21 cellular contexts compared by ENCODE assay signal in the genomic region with DNA sequence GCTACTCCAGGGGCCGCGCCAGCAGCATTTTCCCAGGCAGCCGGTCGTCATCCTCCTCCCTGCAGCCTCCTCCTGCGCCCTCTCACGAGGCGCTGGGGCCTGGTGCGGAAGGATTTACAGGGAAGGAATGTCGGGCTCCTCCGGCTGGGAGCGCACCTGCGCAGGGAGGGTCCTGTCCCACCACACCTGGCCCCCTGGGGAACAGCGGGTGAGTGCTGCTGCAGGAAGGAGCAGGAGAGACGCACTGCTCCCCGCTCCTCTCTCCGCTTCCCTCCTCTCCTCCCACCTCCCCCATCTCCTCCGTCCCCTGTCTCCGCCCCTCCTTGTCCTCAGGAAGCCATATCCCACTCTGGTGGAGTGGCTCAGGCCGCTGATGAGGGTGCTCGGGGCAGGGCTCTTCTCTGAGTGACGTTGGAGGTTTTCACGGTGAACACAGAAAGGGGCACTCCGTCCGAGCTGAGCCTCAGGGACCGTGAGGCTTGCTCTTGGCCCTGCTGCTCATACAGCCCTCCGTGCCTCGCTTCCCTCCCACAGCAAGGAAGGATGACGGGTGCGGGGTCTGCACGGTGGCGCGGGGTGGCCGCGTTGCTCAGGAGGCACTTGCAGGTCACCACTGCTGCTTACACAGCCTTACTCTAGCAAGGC. TPM values are rescaled to one million over a fixed set of nuclear protein-coding genes. Genes with fewer than 3 reads are reported as not detected.
DNase-seq lines count a peak whose midpoint lies in the region; TF ChIP-seq lines count a peak whose summit lies in the region.
"Had no signal": no experiment of that assay in that cellular context is flagged by ENCODE, and none has a peak within 500 bp of the region (broad histone marks: within the 10 kb centered on the region; RNA-seq: fewer than 3 reads in every experiment).

No MANE protein-coding gene starts in this region.

- H3K4me3 ChIP-seq in ACC112 (ENCODE audit: low read depth, low read length): 0 out of 2 replicates have a peak overlapping the region, but pooled peaks have one; percentile 24
- peak overlapping the region; percentile 57 for H3K4me3 ChIP-seq in HUES6 (ENCODE audit: low read depth, low read length)
- no peak overlapping the region for H3K4me3 ChIP-seq in hepatocyte
- H3K4me3 ChIP-seq in mesodermal cell (ENCODE audit: extremely low read depth, insufficient read depth, low read length, poor library complexity, severe bottlenecking): peak overlapping the region; percentile 16
- no peak overlapping the region for H3K4me3 ChIP-seq in coronary artery
- H3K4me3 ChIP-seq: BLaER1, psoas muscle had no signal

- no peaks in the 10 kb centered on the region for H3K9me2 ChIP-seq in hepatocyte (replicated peaks; ENCODE audit: insufficient read depth)

- H4K20me1 ChIP-seq in hepatocyte (ENCODE audit: insufficient read depth, poor library complexity, severe bottlenecking): no peaks in the 10 kb centered on the region
- H4K20me1 ChIP-seq: BLaER1 had no signal

- WGBS in hepatocyte (ENCODE audit: low lambda C conversion rate, missing lambda C conversion rate): 13% methylated on average over 26 of the region's 34 CpGs
- WGBS in mesodermal cell (ENCODE audit: insufficient coverage in 2 of 2), 2 experiments: 14 to 15% methylated on average over 20 to 25 of the region's 34 CpGs

- H3K27ac ChIP-seq in ACC112 (ENCODE audit: low read depth, low read length) (no peak overlapping the region), HUES6 (ENCODE audit: low read depth, low read length) (no peak overlapping the region), hepatocyte (no peak overlapping the region), mesodermal cell (ENCODE audit: low read depth, low read length, severe bottlenecking) (no peak overlapping the region), coronary artery (no peak overlapping the region)
- H3K27ac ChIP-seq: BLaER1, KMS-11, neutrophil, psoas muscle, VCaP had no signal

- DNase-seq in hepatocyte (ENCODE audit: low spot score): no peak
- DNase-seq in coronary artery (ENCODE audit: low spot score): no peak
- no peak for DNase-seq in stimulated activated CD4-positive, alpha-beta T cell treated with anti-CD3 and anti-CD28 coated beads, Interleukin-4, amount 100 ng/mL, for 24 hours
- DNase-seq in SIG-M5 treated with dmso at 0.1 percent for 504 hours (lab: John Stamatoyannopoulos, UW; ENCODE audit: unreplicated experiment): no peak
- DNase-seq in inferior parietal cortex (ENCODE audit: extremely low spot score): no peak
- DNase-seq: activated CD8-positive, alpha-beta memory T cell treated with anti-CD3 and anti-CD28 coated beads, Interleukin-2, amount 50 U/mL, for 4 hours; GOT3; NCI-H748 treated with DMSO at 0.1 percent for 48 hours had no signal

- H3K79me2 ChIP-seq in ACC112 (ENCODE audit: control insufficient read depth, insufficient read depth, low read length, unreplicated experiment) (no peaks in the 10 kb centered on the region), hepatocyte (no peaks in the 10 kb centered on the region)

- TF ChIP-seq CTCF in hepatocyte (IDR thresholded peaks at IDR 0.05; ENCODE audit: poor library complexity): no peak
- TF ChIP-seq CTCF in coronary artery (IDR thresholded peaks at IDR 0.05): no peak

- peaks cover 94% of the 10 kb centered on the region for H3K27me3 ChIP-seq in ACC112 (ENCODE audit: insufficient read depth, low read length)
- H3K27me3 ChIP-seq in HUES6 (ENCODE audit: control insufficient read depth, insufficient read depth, low read length): peaks cover 92% of the 10 kb centered on the region
- peaks cover 59% of the 10 kb centered on the region for H3K27me3 ChIP-seq in hepatocyte

- H3K4me2 ChIP-seq in hepatocyte: peak overlapping the region; percentile 77
- H3K4me2 ChIP-seq: BLaER1, KMS-11 had no signal

- H3K9me3 ChIP-seq in HUES6 (ENCODE audit: control insufficient read depth, insufficient read depth, low read depth, low read length): no peaks in the 10 kb centered on the region
- no peaks in the 10 kb centered on the region for H3K9me3 ChIP-seq in hepatocyte (ENCODE audit: low read depth)
- H3K9me3 ChIP-seq in mesodermal cell (ENCODE audit: control insufficient read depth, low read length): no peaks in the 10 kb centered on the region
- H3K9me3 ChIP-seq: BLaER1, neutrophil, psoas muscle had no signal

- H3K4me1 ChIP-seq in ACC112 (ENCODE audit: control insufficient read depth, insufficient read depth, low read length, unreplicated experiment): no peaks in the 10 kb centered on the region
- H3K4me1 ChIP-seq in HUES6 (ENCODE audit: control insufficient read depth, insufficient read depth, low read length): peaks cover 14% of the 10 kb centered on the region
- peaks cover 4% of the 10 kb centered on the region for H3K4me1 ChIP-seq in hepatocyte (ENCODE audit: insufficient read depth)
- peaks cover 11% of the 10 kb centered on the region for H3K4me1 ChIP-seq in mesodermal cell (ENCODE audit: control insufficient read depth, insufficient read depth, low read length, poor library complexity, severe bottlenecking)
- H3K4me1 ChIP-seq: BLaER1, psoas muscle had no signal

- no peak overlapping the region for H3K9ac ChIP-seq in HUES6 (ENCODE audit: low read length)
- H3K9ac ChIP-seq: BLaER1, KMS-11 had no signal

- no peaks in the 10 kb centered on the region for H3K36me3 ChIP-seq in ACC112 (ENCODE audit: insufficient read depth, low read length)
- H3K36me3 ChIP-seq in HUES6 (ENCODE audit: control insufficient read depth, insufficient read depth, low read length): no peaks in the 10 kb centered on the region
- H3K36me3 ChIP-seq in hepatocyte (replicated peaks; ENCODE audit: insufficient read depth, low read depth): no peaks in the 10 kb centered on the region
- no peaks in the 10 kb centered on the region for H3K36me3 ChIP-seq in mesodermal cell (ENCODE audit: control insufficient read depth, insufficient read depth, low read length)
- H3K36me3 ChIP-seq: BLaER1, neutrophil had no signal

- H2AFZ ChIP-seq in ACC112 (ENCODE audit: low read length, unreplicated experiment): no peak overlapping the region
- H2AFZ ChIP-seq in hepatocyte: peak overlapping the region; percentile 19

RNA-seq across cellular contexts. Expression of a gene that starts 31.3 kb away (rescaled TPM):
- not detected in 2 replicates for total RNA-seq in hepatocyte
- polyA plus RNA-seq in hepatocyte: not detected in 2 replicates
- 0.44 TPM for polyA plus RNA-seq in mesodermal cell (2013, experiment 1 of 2)
- polyA plus RNA-seq in mesodermal cell (2013, experiment 2 of 2): 0.20 TPM
- total RNA-seq: A673; activated T-helper 17 cell treated with anti-CD3 and anti-CD28 coated beads, Interleukin-2, amount 50 U/mL, for 72 hours; fibroblast of lung; glomerular endothelial cell; ureter had no signal
- polyA plus RNA-seq: fibroblast of lung had no signal

RNA-seq across cellular contexts. Expression of a gene that starts 50.2 kb away (rescaled TPM):
- total RNA-seq in hepatocyte: 29.3 and 33.4 TPM in 2 replicates
- 103 and 108 TPM in 2 replicates for polyA plus RNA-seq in hepatocyte
- polyA plus RNA-seq in mesodermal cell (2013, experiment 1 of 2): 64.1 TPM
- polyA plus RNA-seq in mesodermal cell (2013, experiment 2 of 2): 55.5 TPM

RNA-seq across cellular contexts. Expression of a gene that starts 51.8 kb away (rescaled TPM):
- 25.6 and 40.3 TPM in 2 replicates for total RNA-seq in hepatocyte
- 96.9 and 107 TPM in 2 replicates for polyA plus RNA-seq in hepatocyte
- 74.1 TPM for polyA plus RNA-seq in mesodermal cell (2013, experiment 1 of 2)
- 66.8 TPM for polyA plus RNA-seq in mesodermal cell (2013, experiment 2 of 2)

Comparison
In these comparisons a context has a peak if more than half of its experiments do, and no peak if none do; other contexts are left out.
1. H3K4me3 ChIP-seq: peak in ACC112 (single experiment), HUES6 (single experiment) and mesodermal cell (single experiment); none in hepatocyte (single experiment) and coronary artery (single experiment).